Comparison of ENCODE assay signal across 1 cellular context in genomic region chr14:68271996-68272395, GRCh38.
A peak's percentile ranks its signal among the peaks of the same experiment; 100 is the strongest.
TF ChIP-seq lines count a peak whose summit lies in the region.

No MANE protein-coding gene starts in this region.

TF ChIP-seq in GM12878, 131 proteins besides CTCF, POLR2A, EP300 and RAD21 (continued from another document and continues in another):
- TF ChIP-seq BCL3 (IDR thresholded peaks at IDR 0.05; ENCODE audit: borderline replicate concordance, insufficient read depth, low read depth, low read length, poor library complexity, severe bottlenecking) (no peak), SRF (IDR thresholded peaks at IDR 0.05; ENCODE audit: low read depth in 2 of 2, low read length in 2 of 2) (no peak), SUZ12 (IDR thresholded peaks at IDR 0.05; ENCODE audit: unreplicated experiment) (no peak), TAF1 (IDR thresholded peaks at IDR 0.05; ENCODE audit: borderline replicate concordance, low read depth, low read length) (no peak), EZH2 (IDR thresholded peaks at IDR 0.05; ENCODE audit: borderline replicate concordance, control insufficient read depth, low read depth, low read length) (no peak), CHD4 (IDR thresholded peaks at IDR 0.05) (no peak), LARP7 (IDR thresholded peaks at IDR 0.05) (no peak), HDAC2 (IDR thresholded peaks at IDR 0.05) (no peak), CHD1 (IDR thresholded peaks at IDR 0.05; ENCODE audit: low read depth, low read length) (no peak), TARDBP (IDR thresholded peaks at IDR 0.05; ENCODE audit: borderline replicate concordance) (no peak), RUNX3 (IDR thresholded peaks at IDR 0.05; ENCODE audit: low read length) (peak; percentile 8; the same call in 1 of the 2 replicates), PKNOX1 (IDR thresholded peaks at IDR 0.05) (no peak), NRF1 (conservative IDR thresholded peaks at IDR 0.05; ENCODE audit: low read depth, low read length) (no peak), ATF2 (IDR thresholded peaks at IDR 0.05; ENCODE audit: low read length) (no peak), JUND (IDR thresholded peaks at IDR 0.05; ENCODE audit: low read depth, low read length) (no peak), BACH1 (IDR thresholded peaks at IDR 0.05; ENCODE audit: borderline replicate concordance) (no peak), CEBPB (IDR thresholded peaks at IDR 0.05; ENCODE audit: borderline replicate concordance in 1 of 2, low read depth in 2 of 2, low read length in 2 of 2) (peak in 1 of 2 experiments; percentile 43; a peak in 1 of 4 replicates), REST (IDR thresholded peaks at IDR 0.05; ENCODE audit: low read depth, low read length) (no peak), CHD2 (IDR thresholded peaks at IDR 0.05; ENCODE audit: borderline replicate concordance, low read depth, low read length) (no peak), CREB1 (IDR thresholded peaks at IDR 0.05; ENCODE audit: low read depth) (no peak), BMI1 (IDR thresholded peaks at IDR 0.05; ENCODE audit: borderline replicate concordance) (no peak), TCF3 (IDR thresholded peaks at IDR 0.05; ENCODE audit: borderline replicate concordance, insufficient read depth, low read depth, low read length) (no peak), BCL11A (IDR thresholded peaks at IDR 0.05; ENCODE audit: low read depth, low read length) (no peak), NKRF (conservative IDR thresholded peaks at IDR 0.05) (no peak), POLR2AphosphoS5 (IDR thresholded peaks at IDR 0.05; ENCODE audit: low read length) (peak; percentile 33; the same call in 1 of the 2 replicates), CBX3 (IDR thresholded peaks at IDR 0.05; ENCODE audit: borderline replicate concordance, low read depth) (no peak), TBL1XR1 (IDR thresholded peaks at IDR 0.05; ENCODE audit: low read depth, low read length) (no peak), ETV6 (conservative IDR thresholded peaks at IDR 0.05 in 1 of 2, IDR thresholded peaks at IDR 0.05 in 1 of 2; ENCODE audit: borderline replicate concordance in 1 of 2, low read depth in 1 of 2) (peak in 1 of 2 experiments; percentile 40; a peak in 1 of 4 replicates), NFIC (IDR thresholded peaks at IDR 0.05; ENCODE audit: low read depth, low read length) (peak; percentile 75), SMC3 (IDR thresholded peaks at IDR 0.05; ENCODE audit: borderline replicate concordance, low read length) (no peak; the same call in 1 of the 2 replicates), RBBP5 (conservative IDR thresholded peaks at IDR 0.05) (no peak)
- TF ChIP-seq, protein P1, sequence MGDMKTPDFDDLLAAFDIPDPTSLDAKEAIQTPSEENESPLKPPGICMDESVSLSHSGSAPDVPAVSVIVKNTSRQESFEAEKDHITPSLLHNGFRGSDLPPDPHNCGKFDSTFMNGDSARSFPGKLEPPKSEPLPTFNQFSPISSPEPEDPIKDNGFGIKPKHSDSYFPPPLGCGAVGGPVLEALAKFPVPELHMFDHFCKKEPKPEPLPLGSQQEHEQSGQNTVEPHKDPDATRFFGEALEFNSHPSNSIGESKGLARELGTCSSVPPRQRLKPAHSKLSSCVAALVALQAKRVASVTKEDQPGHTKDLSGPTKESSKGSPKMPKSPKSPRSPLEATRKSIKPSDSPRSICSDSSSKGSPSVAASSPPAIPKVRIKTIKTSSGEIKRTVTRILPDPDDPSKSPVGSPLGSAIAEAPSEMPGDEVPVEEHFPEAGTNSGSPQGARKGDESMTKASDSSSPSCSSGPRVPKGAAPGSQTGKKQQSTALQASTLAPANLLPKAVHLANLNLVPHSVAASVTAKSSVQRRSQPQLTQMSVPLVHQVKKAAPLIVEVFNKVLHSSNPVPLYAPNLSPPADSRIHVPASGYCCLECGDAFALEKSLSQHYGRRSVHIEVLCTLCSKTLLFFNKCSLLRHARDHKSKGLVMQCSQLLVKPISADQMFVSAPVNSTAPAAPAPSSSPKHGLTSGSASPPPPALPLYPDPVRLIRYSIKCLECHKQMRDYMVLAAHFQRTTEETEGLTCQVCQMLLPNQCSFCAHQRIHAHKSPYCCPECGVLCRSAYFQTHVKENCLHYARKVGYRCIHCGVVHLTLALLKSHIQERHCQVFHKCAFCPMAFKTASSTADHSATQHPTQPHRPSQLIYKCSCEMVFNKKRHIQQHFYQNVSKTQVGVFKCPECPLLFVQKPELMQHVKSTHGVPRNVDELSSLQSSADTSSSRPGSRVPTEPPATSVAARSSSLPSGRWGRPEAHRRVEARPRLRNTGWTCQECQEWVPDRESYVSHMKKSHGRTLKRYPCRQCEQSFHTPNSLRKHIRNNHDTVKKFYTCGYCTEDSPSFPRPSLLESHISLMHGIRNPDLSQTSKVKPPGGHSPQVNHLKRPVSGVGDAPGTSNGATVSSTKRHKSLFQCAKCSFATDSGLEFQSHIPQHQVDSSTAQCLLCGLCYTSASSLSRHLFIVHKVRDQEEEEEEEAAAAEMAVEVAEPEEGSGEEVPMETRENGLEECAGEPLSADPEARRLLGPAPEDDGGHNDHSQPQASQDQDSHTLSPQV (IDR thresholded peaks at IDR 0.05) = no peak
- TF ChIP-seq, protein P2, sequence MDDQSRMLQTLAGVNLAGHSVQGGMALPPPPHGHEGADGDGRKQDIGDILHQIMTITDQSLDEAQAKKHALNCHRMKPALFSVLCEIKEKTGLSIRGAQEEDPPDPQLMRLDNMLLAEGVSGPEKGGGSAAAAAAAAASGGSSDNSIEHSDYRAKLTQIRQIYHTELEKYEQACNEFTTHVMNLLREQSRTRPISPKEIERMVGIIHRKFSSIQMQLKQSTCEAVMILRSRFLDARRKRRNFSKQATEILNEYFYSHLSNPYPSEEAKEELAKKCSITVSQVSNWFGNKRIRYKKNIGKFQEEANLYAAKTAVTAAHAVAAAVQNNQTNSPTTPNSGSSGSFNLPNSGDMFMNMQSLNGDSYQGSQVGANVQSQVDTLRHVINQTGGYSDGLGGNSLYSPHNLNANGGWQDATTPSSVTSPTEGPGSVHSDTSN (IDR thresholded peaks at IDR 0.05; ENCODE audit: insufficient replicate concordance, low read depth, low read length) = no peak
- TF ChIP-seq, protein P3, sequence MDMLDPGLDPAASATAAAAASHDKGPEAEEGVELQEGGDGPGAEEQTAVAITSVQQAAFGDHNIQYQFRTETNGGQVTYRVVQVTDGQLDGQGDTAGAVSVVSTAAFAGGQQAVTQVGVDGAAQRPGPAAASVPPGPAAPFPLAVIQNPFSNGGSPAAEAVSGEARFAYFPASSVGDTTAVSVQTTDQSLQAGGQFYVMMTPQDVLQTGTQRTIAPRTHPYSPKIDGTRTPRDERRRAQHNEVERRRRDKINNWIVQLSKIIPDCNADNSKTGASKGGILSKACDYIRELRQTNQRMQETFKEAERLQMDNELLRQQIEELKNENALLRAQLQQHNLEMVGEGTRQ (IDR thresholded peaks at IDR 0.05; ENCODE audit: borderline replicate concordance, low read depth, low read length) = peak; percentile 16; the same call in 1 of the 2 replicates
- TF ChIP-seq, protein P4, sequence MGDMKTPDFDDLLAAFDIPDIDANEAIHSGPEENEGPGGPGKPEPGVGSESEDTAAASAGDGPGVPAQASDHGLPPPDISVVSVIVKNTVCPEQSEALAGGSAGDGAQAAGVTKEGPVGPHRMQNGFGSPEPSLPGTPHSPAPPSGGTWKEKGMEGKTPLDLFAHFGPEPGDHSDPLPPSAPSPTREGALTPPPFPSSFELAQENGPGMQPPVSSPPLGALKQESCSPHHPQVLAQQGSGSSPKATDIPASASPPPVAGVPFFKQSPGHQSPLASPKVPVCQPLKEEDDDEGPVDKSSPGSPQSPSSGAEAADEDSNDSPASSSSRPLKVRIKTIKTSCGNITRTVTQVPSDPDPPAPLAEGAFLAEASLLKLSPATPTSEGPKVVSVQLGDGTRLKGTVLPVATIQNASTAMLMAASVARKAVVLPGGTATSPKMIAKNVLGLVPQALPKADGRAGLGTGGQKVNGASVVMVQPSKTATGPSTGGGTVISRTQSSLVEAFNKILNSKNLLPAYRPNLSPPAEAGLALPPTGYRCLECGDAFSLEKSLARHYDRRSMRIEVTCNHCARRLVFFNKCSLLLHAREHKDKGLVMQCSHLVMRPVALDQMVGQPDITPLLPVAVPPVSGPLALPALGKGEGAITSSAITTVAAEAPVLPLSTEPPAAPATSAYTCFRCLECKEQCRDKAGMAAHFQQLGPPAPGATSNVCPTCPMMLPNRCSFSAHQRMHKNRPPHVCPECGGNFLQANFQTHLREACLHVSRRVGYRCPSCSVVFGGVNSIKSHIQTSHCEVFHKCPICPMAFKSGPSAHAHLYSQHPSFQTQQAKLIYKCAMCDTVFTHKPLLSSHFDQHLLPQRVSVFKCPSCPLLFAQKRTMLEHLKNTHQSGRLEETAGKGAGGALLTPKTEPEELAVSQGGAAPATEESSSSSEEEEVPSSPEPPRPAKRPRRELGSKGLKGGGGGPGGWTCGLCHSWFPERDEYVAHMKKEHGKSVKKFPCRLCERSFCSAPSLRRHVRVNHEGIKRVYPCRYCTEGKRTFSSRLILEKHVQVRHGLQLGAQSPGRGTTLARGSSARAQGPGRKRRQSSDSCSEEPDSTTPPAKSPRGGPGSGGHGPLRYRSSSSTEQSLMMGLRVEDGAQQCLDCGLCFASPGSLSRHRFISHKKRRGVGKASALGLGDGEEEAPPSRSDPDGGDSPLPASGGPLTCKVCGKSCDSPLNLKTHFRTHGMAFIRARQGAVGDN (IDR thresholded peaks at IDR 0.05) = peak; percentile 37
